24 cellular contexts compared by ENCODE assay signal in genomic region chr4:174425669-174426068, GRCh38.
"Had no signal": no experiment of that assay in that cellular context is flagged by ENCODE, and none has a peak within 500 bp of the region (broad histone marks: within the 10 kb centered on the region; RNA-seq: fewer than 3 reads in every experiment).

No MANE protein-coding gene starts in this region.

- H3K36me3 Mint-ChIP-seq: immature natural killer cell; mesothelial cell of epicardium; naive B cell; natural killer cell treated with Interleukin-12 subunit alpha and Interleukin-12 subunit beta and Interleukin-15 and Interleukin-18, amount 100 ng/mL, for 72 hours; stimulated activated effector memory CD8-positive, alpha-beta T cell treated with anti-CD3 and anti-CD28 coated beads, Interleukin-12 subunit alpha, Interleukin-12 subunit beta, amount 100 ng/mL, for 72 hours had no signal

- ATAC-seq: natural killer cell treated with Interleukin-12 subunit alpha and Interleukin-12 subunit beta and Interleukin-15 and Interleukin-18, amount 100 ng/mL, for 72 hours; right cardiac atrium; sciatic nerve; stimulated activated effector memory CD8-positive, alpha-beta T cell treated with anti-CD3 and anti-CD28 coated beads, Interleukin-12 subunit alpha, Interleukin-12 subunit beta, amount 100 ng/mL, for 72 hours; upper lobe of right lung had no signal

- DNase-seq: hypothalamus; immature natural killer cell; kidney; left ventricle myocardium inferior; mesendoderm; naive B cell; ovary; retina; right cardiac atrium; stimulated activated CD4-positive, alpha-beta T cell treated with anti-CD3 and anti-CD28 coated beads, Interleukin-12 subunit alpha, Interleukin-12 subunit beta, amount 100 ng/mL, for 4 hours; stimulated activated CD4-positive, alpha-beta T cell treated with anti-CD3 and anti-CD28 coated beads, Interleukin-15, amount 100 ng/mL, for 24 hours; stimulated activated CD4-positive, alpha-beta T cell treated with anti-CD3 and anti-CD28 coated beads, Interleukin-2, amount 100 ng/mL, for 24 hours; stimulated activated CD4-positive, alpha-beta T cell treated with anti-CD3 and anti-CD28 coated beads, Interleukin-4, amount 100 ng/mL, for 1 hour; stimulated activated naive CD4-positive, alpha-beta T cell; tibial artery; trophoblast cell; upper lobe of right lung had no signal

- H3K27me3 Mint-ChIP-seq: naive B cell; progenitor cell of endocrine pancreas; stimulated activated naive CD8-positive, alpha-beta T cell treated with anti-CD3 and anti-CD28 coated beads, Interleukin-15, Interleukin-2, amounts not matched to agents 100 ng/mL and 50 ng/mL, for 24 hours had no signal

- FAIRE-seq: urothelium cell line had no signal

- H3K4me3 Mint-ChIP-seq: immature natural killer cell; mesothelial cell of epicardium; naive B cell; natural killer cell treated with Interleukin-12 subunit alpha and Interleukin-12 subunit beta and Interleukin-15 and Interleukin-18, amount 100 ng/mL, for 72 hours; stimulated activated effector memory CD8-positive, alpha-beta T cell treated with anti-CD3 and anti-CD28 coated beads, Interleukin-12 subunit alpha, Interleukin-12 subunit beta, amount 100 ng/mL, for 72 hours; stimulated activated naive CD8-positive, alpha-beta T cell treated with anti-CD3 and anti-CD28 coated beads, Interleukin-15, Interleukin-2, amounts not matched to agents 100 ng/mL and 50 ng/mL, for 24 hours had no signal

- H3K27ac Mint-ChIP-seq: immature natural killer cell; mesothelial cell of epicardium; natural killer cell treated with Interleukin-12 subunit alpha and Interleukin-12 subunit beta and Interleukin-15 and Interleukin-18, amount 100 ng/mL, for 72 hours; progenitor cell of endocrine pancreas; stimulated activated effector memory CD8-positive, alpha-beta T cell treated with anti-CD3 and anti-CD28 coated beads, Interleukin-12 subunit alpha, Interleukin-12 subunit beta, amount 100 ng/mL, for 72 hours; stimulated activated naive CD8-positive, alpha-beta T cell treated with anti-CD3 and anti-CD28 coated beads, Interleukin-15, Interleukin-2, amounts not matched to agents 100 ng/mL and 50 ng/mL, for 24 hours had no signal

- H3K9me3 Mint-ChIP-seq: immature natural killer cell; mesothelial cell of epicardium; naive B cell; natural killer cell treated with Interleukin-12 subunit alpha and Interleukin-12 subunit beta and Interleukin-15 and Interleukin-18, amount 100 ng/mL, for 72 hours; stimulated activated effector memory CD8-positive, alpha-beta T cell treated with anti-CD3 and anti-CD28 coated beads, Interleukin-12 subunit alpha, Interleukin-12 subunit beta, amount 100 ng/mL, for 72 hours; stimulated activated naive CD8-positive, alpha-beta T cell treated with anti-CD3 and anti-CD28 coated beads, Interleukin-15, Interleukin-2, amounts not matched to agents 100 ng/mL and 50 ng/mL, for 24 hours had no signal
